In genomic region chr13:88246239-88246638, GRCh38 we compare ENCODE assay signal across 14 cellular contexts.
"Had no signal": no experiment of that assay in that cellular context is flagged by ENCODE, and none has a peak within 500 bp of the region (broad histone marks: within the 10 kb centered on the region; RNA-seq: fewer than 3 reads in every experiment).

No MANE protein-coding gene starts in this region.

- H3K9me3 Mint-ChIP-seq: activated CD4-positive, alpha-beta memory T cell treated with anti-CD3 and anti-CD28 coated beads, Interleukin-2, amount 10 ng/mL, durations not matched to agents 7 days and 5 days; activated naive CD4-positive, alpha-beta T cell treated with anti-CD3 and anti-CD28 coated beads, Interleukin-2, amount 50 U/mL, for 24 hours; activated T-cell treated with anti-CD3 and anti-CD28 coated beads, Interleukin-2, amount 50 U/mL, for 24 hours; natural killer cell treated with Interleukin-12 subunit alpha and Interleukin-12 subunit beta and Interleukin-15 and Interleukin-18, amount 100 ng/mL, for 72 hours; WTC11 had no signal

- H3K4me3 Mint-ChIP-seq: activated CD4-positive, alpha-beta memory T cell treated with anti-CD3 and anti-CD28 coated beads, Interleukin-2, amount 10 ng/mL, durations not matched to agents 7 days and 5 days; activated naive CD4-positive, alpha-beta T cell treated with anti-CD3 and anti-CD28 coated beads, Interleukin-2, amount 50 U/mL, for 24 hours; activated T-cell treated with anti-CD3 and anti-CD28 coated beads, Interleukin-2, amount 50 U/mL, for 24 hours; natural killer cell treated with Interleukin-12 subunit alpha and Interleukin-12 subunit beta and Interleukin-15 and Interleukin-18, amount 100 ng/mL, for 72 hours; WTC11 had no signal

- H3K36me3 Mint-ChIP-seq: activated naive CD4-positive, alpha-beta T cell treated with anti-CD3 and anti-CD28 coated beads, Interleukin-2, amount 50 U/mL, for 24 hours; natural killer cell treated with Interleukin-12 subunit alpha and Interleukin-12 subunit beta and Interleukin-15 and Interleukin-18, amount 100 ng/mL, for 72 hours; WTC11 had no signal

- H3K27ac Mint-ChIP-seq: activated CD4-positive, alpha-beta memory T cell treated with anti-CD3 and anti-CD28 coated beads, Interleukin-2, amount 10 ng/mL, durations not matched to agents 7 days and 5 days; activated naive CD4-positive, alpha-beta T cell treated with anti-CD3 and anti-CD28 coated beads, Interleukin-2, amount 50 U/mL, for 24 hours; activated T-cell treated with anti-CD3 and anti-CD28 coated beads, Interleukin-2, amount 50 U/mL, for 24 hours; natural killer cell treated with Interleukin-12 subunit alpha and Interleukin-12 subunit beta and Interleukin-15 and Interleukin-18, amount 100 ng/mL, for 72 hours; WTC11 had no signal

- ATAC-seq: esophagus mucosa; natural killer cell treated with Interleukin-12 subunit alpha and Interleukin-12 subunit beta and Interleukin-15 and Interleukin-18, amount 100 ng/mL, for 72 hours; WTC11 had no signal

- DNase-seq: activated CD4-positive, alpha-beta memory T cell treated with anti-CD3 and anti-CD28 coated beads, Interleukin-2, amount 10 ng/mL, durations not matched to agents 7 days and 5 days; activated CD4-positive, alpha-beta T cell treated with anti-CD3 and anti-CD28 coated beads for 4 hours; activated effector memory CD4-positive, alpha-beta T cell treated with Interleukin-2 at 50 U/mL for 16 hours; activated T-cell treated with anti-CD3 and anti-CD28 coated beads, Interleukin-2, amount 50 U/mL, for 24 hours; adrenal gland; kidney; mesendoderm; stimulated activated CD4-positive, alpha-beta T cell treated with anti-CD3 and anti-CD28 coated beads, Interleukin-2, amount 100 ng/mL, for 24 hours; stomach had no signal

- H3K4me1 Mint-ChIP-seq: activated CD4-positive, alpha-beta memory T cell treated with anti-CD3 and anti-CD28 coated beads, Interleukin-2, amount 10 ng/mL, durations not matched to agents 7 days and 5 days; activated naive CD4-positive, alpha-beta T cell treated with anti-CD3 and anti-CD28 coated beads, Interleukin-2, amount 50 U/mL, for 24 hours had no signal

- H3K27me3 Mint-ChIP-seq: activated CD4-positive, alpha-beta memory T cell treated with anti-CD3 and anti-CD28 coated beads, Interleukin-2, amount 10 ng/mL, durations not matched to agents 7 days and 5 days; activated naive CD4-positive, alpha-beta T cell treated with anti-CD3 and anti-CD28 coated beads, Interleukin-2, amount 50 U/mL, for 24 hours; activated T-cell treated with anti-CD3 and anti-CD28 coated beads, Interleukin-2, amount 50 U/mL, for 24 hours; natural killer cell treated with Interleukin-12 subunit alpha and Interleukin-12 subunit beta and Interleukin-15 and Interleukin-18, amount 100 ng/mL, for 72 hours had no signal

- H3K4me3 ChIP-seq: adrenal gland, hepatocyte, stomach had no signal
